In the genomic region with DNA sequence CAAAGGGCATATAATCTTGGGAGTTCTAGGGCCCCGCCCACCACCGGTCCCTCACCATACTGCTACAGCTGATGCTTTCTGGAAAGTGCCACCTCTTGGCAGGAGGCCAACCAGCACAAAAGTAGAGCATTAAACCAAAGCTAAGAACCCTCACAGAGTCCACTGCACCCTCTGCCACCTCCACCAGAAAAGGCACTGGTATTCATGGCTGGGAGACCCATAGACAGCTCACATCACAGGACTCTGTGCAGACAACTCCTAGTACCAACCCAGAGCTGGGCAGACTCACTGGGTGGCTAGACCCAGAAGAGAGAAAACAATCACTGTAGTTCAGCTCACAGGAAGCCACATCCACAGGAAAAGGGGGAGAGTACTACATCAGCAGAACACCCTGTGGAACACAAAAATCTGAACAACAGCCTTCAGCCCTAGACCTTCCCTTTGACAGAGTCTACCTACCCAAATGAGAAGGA, we compare ENCODE assay signal across 11 cellular contexts. TPM values are rescaled to one million over a fixed set of nuclear protein-coding genes. Genes with fewer than 3 reads are reported as not detected.
DNase-seq lines count a peak whose midpoint lies in the region; ATAC-seq and TF ChIP-seq lines count a peak whose summit lies in the region.
"Had no signal": no experiment of that assay in that cellular context is flagged by ENCODE, and none has a peak within 500 bp of the region (broad histone marks: within the 10 kb centered on the region; RNA-seq: fewer than 3 reads in every experiment).

No MANE protein-coding gene starts in this region.

- H3K4me1 ChIP-seq in esophagus squamous epithelium: peaks cover 0 to 14% (median 8%) of the 10 kb centered on the region in 3 donors
- H3K4me1 ChIP-seq: pancreas had no signal

- no CpG with 5 or more reads among the region's 2 CpGs for WGBS in esophagus squamous epithelium, 2 donors

- TF ChIP-seq POLR2A in esophagus squamous epithelium (IDR thresholded peaks at IDR 0.05): peak in 1 of 4 donors; percentile 20

- H3K4me1 Mint-ChIP-seq in activated CD8-positive, alpha-beta memory T cell treated with anti-CD3 and anti-CD28 coated beads, Interleukin-2, amount 10 ng/mL, durations not matched to agents 7 days and 5 days: peaks cover 40% of the 10 kb centered on the region
- H3K4me1 Mint-ChIP-seq in stimulated activated naive CD8-positive, alpha-beta T cell treated with anti-CD3 and anti-CD28 coated beads, Interleukin-15, amount 100 ng/mL, for 72 hours: peaks cover 40% of the 10 kb centered on the region
- H3K4me1 Mint-ChIP-seq: activated B cell treated with CpG ODN at 0.5 μM for 24 hours had no signal

- TF ChIP-seq CTCF in esophagus squamous epithelium (IDR thresholded peaks at IDR 0.05): no peak

- intact Hi-C loops in esophagus squamous epithelium (cut with DNase I): no loop called here

- H3K36me3 ChIP-seq in esophagus squamous epithelium: peaks cover 0 to 20% (median 0%) of the 10 kb centered on the region in 3 donors

- peaks cover 48% of the 10 kb centered on the region for H3K36me3 Mint-ChIP-seq in activated CD8-positive, alpha-beta memory T cell treated with anti-CD3 and anti-CD28 coated beads, Interleukin-2, amount 10 ng/mL, durations not matched to agents 7 days and 5 days

- H3K27ac Mint-ChIP-seq in activated CD8-positive, alpha-beta memory T cell treated with anti-CD3 and anti-CD28 coated beads, Interleukin-2, amount 10 ng/mL, durations not matched to agents 7 days and 5 days: peak overlapping the region; percentile 75
- H3K27ac Mint-ChIP-seq in stimulated activated naive CD8-positive, alpha-beta T cell treated with anti-CD3 and anti-CD28 coated beads, Interleukin-15, amount 100 ng/mL, for 72 hours: peak overlapping the region; percentile 77 to 81
- H3K27ac Mint-ChIP-seq: activated B cell treated with CpG ODN at 0.5 μM for 24 hours had no signal

- peaks cover 23% of the 10 kb centered on the region for H3K9me3 Mint-ChIP-seq in activated CD8-positive, alpha-beta memory T cell treated with anti-CD3 and anti-CD28 coated beads, Interleukin-2, amount 10 ng/mL, durations not matched to agents 7 days and 5 days (ENCODE audit: low read depth)
- peaks cover 22 to 28% of the 10 kb centered on the region in 2 donors for H3K9me3 Mint-ChIP-seq in stimulated activated naive CD8-positive, alpha-beta T cell treated with anti-CD3 and anti-CD28 coated beads, Interleukin-15, amount 100 ng/mL, for 72 hours

- no peak overlapping the region for H3K4me3 ChIP-seq in esophagus squamous epithelium
- H3K4me3 ChIP-seq: pancreas had no signal

- CTCF ChIA-PET in activated CD8-positive, alpha-beta memory T cell treated with anti-CD3 and anti-CD28 coated beads, Interleukin-2, amount 10 ng/mL, durations not matched to agents 7 days and 5 days (lab: Charles Lee): interaction anchor here (0.8 to 4.2 kb wide), 9 partner anchors 9 to 136 kb away, joined by 3 to 23 read pairs (median 6); partner anchors contain the start of gene THEM4

- no peaks in the 10 kb centered on the region for H3K27me3 Mint-ChIP-seq in activated CD8-positive, alpha-beta memory T cell treated with anti-CD3 and anti-CD28 coated beads, Interleukin-2, amount 10 ng/mL, durations not matched to agents 7 days and 5 days
- H3K27me3 Mint-ChIP-seq in stimulated activated naive CD8-positive, alpha-beta T cell treated with anti-CD3 and anti-CD28 coated beads, Interleukin-15, amount 100 ng/mL, for 72 hours: no peaks in the 10 kb centered on the region
- H3K27me3 Mint-ChIP-seq: activated B cell treated with CpG ODN at 0.5 μM for 24 hours had no signal

- ATAC-seq in activated CD8-positive, alpha-beta memory T cell treated with anti-CD3 and anti-CD28 coated beads, Interleukin-2, amount 10 ng/mL, durations not matched to agents 7 days and 5 days: peak; percentile 83
- ATAC-seq in stimulated activated naive CD8-positive, alpha-beta T cell treated with anti-CD3 and anti-CD28 coated beads, Interleukin-15, amount 100 ng/mL, for 72 hours: peak; percentile 62
- ATAC-seq: pancreas had no signal

- H3K4me3 Mint-ChIP-seq in activated CD8-positive, alpha-beta memory T cell treated with anti-CD3 and anti-CD28 coated beads, Interleukin-2, amount 10 ng/mL, durations not matched to agents 7 days and 5 days: peak overlapping the region; percentile 45
- H3K4me3 Mint-ChIP-seq in stimulated activated naive CD8-positive, alpha-beta T cell treated with anti-CD3 and anti-CD28 coated beads, Interleukin-15, amount 100 ng/mL, for 72 hours: peak overlapping the region; percentile 52 to 69
- H3K4me3 Mint-ChIP-seq: activated B cell treated with CpG ODN at 0.5 μM for 24 hours had no signal

- H3K27me3 ChIP-seq in esophagus squamous epithelium: no peaks in the 10 kb centered on the region
- H3K27me3 ChIP-seq: pancreas had no signal

- peaks cover 0 to 14% (median 7%) of the 10 kb centered on the region in 3 donors for H3K9me3 ChIP-seq in esophagus squamous epithelium
- H3K9me3 ChIP-seq: pancreas had no signal

- DNase-seq in NCI-H82 (lab: John Stamatoyannopoulos, UW) (peak; percentile 25), NCI-H82 treated with DMSO at 0.1 percent for 48 hours (lab: John Stamatoyannopoulos, UW; ENCODE audit: unreplicated experiment) (no peak), esophagus squamous epithelium (lab: John Stamatoyannopoulos, UW) (no peak), UCSD-AML1 (lab: John Stamatoyannopoulos, UW; ENCODE audit: unreplicated experiment) (no peak), DMS153 (lab: John Stamatoyannopoulos, UW) (no peak)
- DNase-seq in activated CD8-positive, alpha-beta memory T cell treated with anti-CD3 and anti-CD28 coated beads, Interleukin-2, amount 10 ng/mL, durations not matched to agents 7 days and 5 days: peak; percentile 74
- peak; percentile 7 to 34 for DNase-seq in stimulated activated naive CD8-positive, alpha-beta T cell treated with anti-CD3 and anti-CD28 coated beads, Interleukin-15, amount 100 ng/mL, for 72 hours
- no peak for DNase-seq in NK-92 treated with Interleukin-12 subunit alpha and Interleukin-12 subunit beta, amount 100 ng/mL, for 24 hours (lab: John Stamatoyannopoulos, UW)
- DNase-seq: activated B cell treated with CpG ODN at 0.5 μM for 24 hours, NCI-H2029 had no signal

- peak overlapping the region in 3 of 4 donors; percentile 22 to 29 (median 25) for H3K27ac ChIP-seq in esophagus squamous epithelium
- H3K27ac ChIP-seq: pancreas had no signal

RNA-seq across cellular contexts. Expression of gene THEM4, which starts 10.8 kb away (rescaled TPM):
- total RNA-seq in activated CD8-positive, alpha-beta memory T cell treated with anti-CD3 and anti-CD28 coated beads, Interleukin-2, amount 10 ng/mL, durations not matched to agents 7 days and 5 days: 10 to 100 TPM; 19.1 to 20.9 TPM
- 10 to 100 TPM in 3 of 4 donors, 1 to 10 TPM in 1; 3.5 to 14.3 (median 12.3) TPM for total RNA-seq in esophagus squamous epithelium

RNA-seq across cellular contexts. Expression of gene THEM5, which starts 45.0 kb away (rescaled TPM):
- total RNA-seq in activated CD8-positive, alpha-beta memory T cell treated with anti-CD3 and anti-CD28 coated beads, Interleukin-2, amount 10 ng/mL, durations not matched to agents 7 days and 5 days: not detected
- 1 to 10 TPM in 1 of 4 donors, under 1 TPM in 1, not detected in 2; 0.76 to 1.7 TPM for total RNA-seq in esophagus squamous epithelium
- total RNA-seq: activated B cell treated with CpG ODN at 0.5 μM for 24 hours had no signal

RNA-seq across cellular contexts. Expression of gene C2CD4D, which starts 58.9 kb away (rescaled TPM):
- total RNA-seq in activated CD8-positive, alpha-beta memory T cell treated with anti-CD3 and anti-CD28 coated beads, Interleukin-2, amount 10 ng/mL, durations not matched to agents 7 days and 5 days: under 1 TPM; 0.33 to 0.96 TPM
- total RNA-seq in esophagus squamous epithelium: under 1 TPM in 2 of 4 donors, not detected in 2; 0.22 to 0.38 TPM
- total RNA-seq: activated B cell treated with CpG ODN at 0.5 μM for 24 hours had no signal

Comparison
In these comparisons a context has a peak if more than half of its experiments do, and no peak if none do; other contexts are left out.
1. DNase-seq: peak in NCI-H82 (single experiment), activated CD8-positive, alpha-beta memory T cell treated with anti-CD3 and anti-CD28 coated beads, Interleukin-2, amount 10 ng/mL, durations not matched to agents 7 days and 5 days (single experiment) and stimulated activated naive CD8-positive, alpha-beta T cell treated with anti-CD3 and anti-CD28 coated beads, Interleukin-15, amount 100 ng/mL, for 72 hours (2 of 2); none in NCI-H82 treated with DMSO at 0.1 percent for 48 hours (single experiment), esophagus squamous epithelium (single experiment), UCSD-AML1 (single experiment), DMS153 (single experiment) and NK-92 treated with Interleukin-12 subunit alpha and Interleukin-12 subunit beta, amount 100 ng/mL, for 24 hours (single experiment).